29 cellular contexts compared by ENCODE assay signal in the genomic region with DNA sequence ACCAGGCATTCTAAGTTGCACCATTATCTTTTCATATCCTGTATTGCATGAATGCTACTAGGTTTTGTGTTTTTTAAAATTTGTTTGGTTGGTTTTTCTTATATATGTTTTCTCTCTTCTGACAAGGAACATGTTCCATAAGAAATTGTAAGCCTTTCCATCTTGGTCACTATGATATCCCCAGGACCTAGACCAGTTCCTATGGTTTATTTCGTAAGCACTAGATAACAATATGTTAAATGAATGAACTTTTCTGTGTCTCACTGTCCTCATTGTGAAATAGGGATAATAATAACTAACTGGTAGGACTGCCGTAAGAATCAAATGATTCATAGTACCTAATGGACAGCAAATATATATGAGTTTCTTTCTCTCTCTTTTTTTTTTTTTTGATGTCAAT.
"Had no signal": no experiment of that assay in that cellular context is flagged by ENCODE, and none has a peak within 500 bp of the region (broad histone marks: within the 10 kb centered on the region; RNA-seq: fewer than 3 reads in every experiment).

No MANE protein-coding gene starts in this region.

- H3K9me3 Mint-ChIP-seq: nephron; neural crest cell; stimulated activated naive CD8-positive, alpha-beta T cell treated with anti-CD3 and anti-CD28 coated beads, Interleukin-15, amount 100 ng/mL, for 72 hours had no signal

- H3K36me3 ChIP-seq: left lung, lower lobe of right lung, neutrophil, ovary, right atrium auricular region, right lobe of liver, tibial nerve, upper lobe of left lung, vagina had no signal

- FAIRE-seq: islet of Langerhans, kidney had no signal

- H3K4me3 ChIP-seq: left lung, lower lobe of right lung, mucosa of descending colon, ovary, right atrium auricular region, right lobe of liver, smooth muscle cell, tibial nerve, upper lobe of left lung, vagina had no signal

- H3K9me3 ChIP-seq: left lung, lower lobe of right lung, mucosa of descending colon, neutrophil, ovary, right atrium auricular region, right lobe of liver, tibial nerve, upper lobe of left lung, vagina had no signal

- H3K36me3 Mint-ChIP-seq: naive thymus-derived CD4-positive, alpha-beta T cell; stimulated activated memory B cell treated with anti-CD40 and anti-IgM and Interleukin-4, amounts not matched to agents 10 μg/mL and 1 μg/mL and 100 μg/mL, for 72 hours had no signal

- H3K4me1 Mint-ChIP-seq: immature natural killer cell; naive thymus-derived CD4-positive, alpha-beta T cell; nephron; neural crest cell; stimulated activated memory B cell treated with anti-CD40 and anti-IgM and Interleukin-4, amounts not matched to agents 10 μg/mL and 1 μg/mL and 100 μg/mL, for 72 hours; stimulated activated naive CD8-positive, alpha-beta T cell treated with anti-CD3 and anti-CD28 coated beads, Interleukin-15, amount 100 ng/mL, for 72 hours had no signal

- H3K4me1 ChIP-seq: left lung, lower lobe of right lung, right atrium auricular region, right lobe of liver, tibial nerve, upper lobe of left lung, vagina had no signal

- H3K4me2 ChIP-seq: smooth muscle cell had no signal

- H3K27ac ChIP-seq: left lung, lower lobe of right lung, neutrophil, ovary, right atrium auricular region, right lobe of liver, tibial nerve, upper lobe of left lung, vagina had no signal

- H3K27ac Mint-ChIP-seq: immature natural killer cell; naive thymus-derived CD4-positive, alpha-beta T cell; nephron; progenitor cell of endocrine pancreas; stimulated activated memory B cell treated with anti-CD40 and anti-IgM and Interleukin-4, amounts not matched to agents 10 μg/mL and 1 μg/mL and 100 μg/mL, for 72 hours; stimulated activated naive CD8-positive, alpha-beta T cell treated with anti-CD3 and anti-CD28 coated beads, Interleukin-15, amount 100 ng/mL, for 72 hours had no signal

- H3K27me3 ChIP-seq: left lung, neutrophil, ovary, right atrium auricular region, right lobe of liver, tibial nerve, upper lobe of left lung, vagina had no signal

- H3K27me3 Mint-ChIP-seq: naive thymus-derived CD4-positive, alpha-beta T cell; progenitor cell of endocrine pancreas; stimulated activated memory B cell treated with anti-CD40 and anti-IgM and Interleukin-4, amounts not matched to agents 10 μg/mL and 1 μg/mL and 100 μg/mL, for 72 hours; stimulated activated naive CD8-positive, alpha-beta T cell treated with anti-CD3 and anti-CD28 coated beads, Interleukin-15, amount 100 ng/mL, for 72 hours had no signal

- DNase-seq: hypothalamus; immature natural killer cell; kidney; left colon; left lung; lower lobe of right lung; midbrain; mucosa of descending colon; naive thymus-derived CD4-positive, alpha-beta T cell; ovary; right lobe of liver; stimulated activated CD4-positive, alpha-beta T cell treated with anti-CD3 and anti-CD28 coated beads, Interleukin-1b, Interleukin-23, amount 100 ng/mL, for 48 hours; stimulated activated CD4-positive, alpha-beta T cell treated with anti-CD3 and anti-CD28 coated beads, Interleukin-2, amount 100 ng/mL, for 48 hours; stimulated activated CD4-positive, alpha-beta T cell treated with anti-CD3 and anti-CD28 coated beads, Interleukin-4, amount 100 ng/mL, for 4 hours; stimulated activated CD8-positive, alpha-beta memory T cell treated with anti-CD3 and anti-CD28 coated beads, Interleukin-4, amount 100 ng/mL, for 48 hours; stimulated activated naive CD4-positive, alpha-beta T cell treated with Interleukin-2 at 50 U/mL for 16 hours; stimulated activated naive CD8-positive, alpha-beta T cell treated with anti-CD3 and anti-CD28 coated beads, Interleukin-15, amount 100 ng/mL, for 72 hours; substantia nigra; upper lobe of left lung had no signal

- H3K4me3 Mint-ChIP-seq: immature natural killer cell; naive thymus-derived CD4-positive, alpha-beta T cell; nephron; neural crest cell; stimulated activated memory B cell treated with anti-CD40 and anti-IgM and Interleukin-4, amounts not matched to agents 10 μg/mL and 1 μg/mL and 100 μg/mL, for 72 hours; stimulated activated naive CD8-positive, alpha-beta T cell treated with anti-CD3 and anti-CD28 coated beads, Interleukin-15, amount 100 ng/mL, for 72 hours had no signal
